Comparison of ENCODE assay signal across 20 cellular contexts in genomic region chr5:121758640-121759039, GRCh38.
DNase-seq lines count a peak whose midpoint lies in the region; ATAC-seq, FAIRE-seq and TF ChIP-seq lines count a peak whose summit lies in the region.
"Had no signal": no experiment of that assay in that cellular context is flagged by ENCODE, and none has a peak within 500 bp of the region (broad histone marks: within the 10 kb centered on the region; RNA-seq: fewer than 3 reads in every experiment).

No MANE protein-coding gene starts in this region.

- H3K27ac ChIP-seq in H1 (ENCODE audit: low read depth, low read length) (no peak overlapping the region), neural progenitor cell (no peak overlapping the region)
- H3K27ac ChIP-seq: BLaER1, RWPE1 had no signal

- peaks cover 9% of the 10 kb centered on the region for H3K4me1 Mint-ChIP-seq in neural progenitor cell
- H3K4me1 Mint-ChIP-seq in activated T-cell treated with anti-CD3 and anti-CD28 coated beads, Interleukin-2, amount 50 U/mL, for 24 hours (ENCODE audit: low read depth): no peaks in the 10 kb centered on the region

- H2BK15ac ChIP-seq in H1 (ENCODE audit: low read length): no peak overlapping the region

- peak; percentile 44 for DNase-seq in NCI-H2227 (lab: John Stamatoyannopoulos, UW; ENCODE audit: unreplicated experiment)
- no peak for DNase-seq in NCI-H2227 treated with DMSO at 0.1 percent for 48 hours (lab: John Stamatoyannopoulos, UW)
- peak; percentile 6 for DNase-seq in NCI-H524 treated with DMSO at 0.1 percent for 48 hours (lab: John Stamatoyannopoulos, UW)
- DNase-seq in H1 (ENCODE audit: low read depth in 1 of 2, low spot score in 2 of 2): no peak
- peak; percentile 72 for DNase-seq in neural progenitor cell (ENCODE audit: low spot score)
- no peak for DNase-seq in activated T-cell treated with anti-CD3 and anti-CD28 coated beads, Interleukin-2, amount 50 U/mL, for 24 hours
- DNase-seq in left colon: no peak
- DNase-seq in activated CD4-positive, alpha-beta T cell treated with anti-CD3 and anti-CD28 coated beads, Interleukin-2, amount 50 U/mL, for 48 hours: no peak
- DNase-seq: 8988T, DMS153, EL, HFFc6, NCI-H1436 treated with DMSO at 0.1 percent for 48 hours, NCI-H2081, NCI-H510A treated with DMSO at 0.1 percent for 48 hours, PC-3 had no signal

- no peak for TF ChIP-seq CTCF in H1 (IDR thresholded peaks at IDR 0.05; ENCODE audit: control extremely low read depth in 1 of 3, insufficient read depth in 1 of 3, low read depth in 1 of 3, low read length in 3 of 3)
- TF ChIP-seq CTCF in neural progenitor cell (IDR thresholded peaks at IDR 0.05): no peak

- H3K4me1 ChIP-seq in H1 (replicated peaks in 1 of 4; ENCODE audit: control insufficient read depth in 3 of 4, insufficient read depth in 4 of 4, low read length in 3 of 4): no peaks in the 10 kb centered on the region
- H3K4me1 ChIP-seq in neural progenitor cell: peaks cover 15% of the 10 kb centered on the region
- H3K4me1 ChIP-seq: BLaER1 had no signal

- H3K36me3 ChIP-seq in H1 (ENCODE audit: control insufficient read depth in 2 of 4, insufficient read depth in 4 of 4, low read length in 3 of 4): no peaks in the 10 kb centered on the region
- no peaks in the 10 kb centered on the region for H3K36me3 ChIP-seq in neural progenitor cell
- H3K36me3 ChIP-seq: BLaER1 had no signal

- ATAC-seq in left colon: no peak
- ATAC-seq: PC-3 had no signal

- H2AFZ ChIP-seq in H1 (ENCODE audit: low read length) (no peak overlapping the region), neural progenitor cell (replicated peaks) (no peak overlapping the region)

- TF ChIP-seq POLR2A in H1 (IDR thresholded peaks at IDR 0.05; ENCODE audit: control extremely low read depth in 1 of 2, low read depth in 2 of 2, low read length in 2 of 2): no peak

- no peak overlapping the region for H2BK20ac ChIP-seq in H1 (ENCODE audit: low read length)

- H3K27me3 ChIP-seq in H1 (replicated peaks in 1 of 4; ENCODE audit: control insufficient read depth in 3 of 4, extremely low read depth in 1 of 4, insufficient read depth in 3 of 4, low read length in 3 of 4): no peaks in the 10 kb centered on the region
- H3K27me3 ChIP-seq in neural progenitor cell: no peaks in the 10 kb centered on the region
- H3K27me3 ChIP-seq: BLaER1 had no signal

- H3F3A ChIP-seq in neural progenitor cell (ENCODE audit: low read depth): peaks cover 3% of the 10 kb centered on the region

- no peak overlapping the region for H4K8ac ChIP-seq in H1 (ENCODE audit: extremely low read depth, insufficient read depth, low read length)

- H3K23ac ChIP-seq in H1 (ENCODE audit: insufficient read length): no peak overlapping the region

- no peaks in the 10 kb centered on the region for H3K79me1 ChIP-seq in H1 (ENCODE audit: low read depth, low read length)

- H3K56ac ChIP-seq in H1 (replicated peaks; ENCODE audit: insufficient read length, low read depth, low read length): no peak overlapping the region

- CTCF ChIA-PET in H1 (lab: Charles Lee; ENCODE audit: partially characterized antibody): no interaction called here

- no peak overlapping the region for H2AK5ac ChIP-seq in H1 (ENCODE audit: low read depth, low read length)

- no peak overlapping the region for H3K4me3 Mint-ChIP-seq in neural progenitor cell
- no peak overlapping the region for H3K4me3 Mint-ChIP-seq in activated T-cell treated with anti-CD3 and anti-CD28 coated beads, Interleukin-2, amount 50 U/mL, for 24 hours
- H3K4me3 Mint-ChIP-seq: HFFc6 had no signal

- no peaks in the 10 kb centered on the region for H3K23me2 ChIP-seq in H1 (ENCODE audit: low read depth, low read length)

- TF ChIP-seq RAD21 in H1 (IDR thresholded peaks at IDR 0.05 in 1 of 2, conservative IDR thresholded peaks at IDR 0.05 in 1 of 2; ENCODE audit: low read depth in 2 of 2, low read length in 2 of 2): no peak

- H3K9me3 ChIP-seq in H1 (ENCODE audit: insufficient read depth in 2 of 2, low read depth in 1 of 2, low read length in 1 of 2) (no peaks in the 10 kb centered on the region), neural progenitor cell (ENCODE audit: low read depth) (no peaks in the 10 kb centered on the region)
- H3K9me3 ChIP-seq: BLaER1 had no signal

- H2BK120ac ChIP-seq in H1 (replicated peaks; ENCODE audit: low read depth, low read length): no peak overlapping the region

- no peak overlapping the region for H3K14ac ChIP-seq in H1 (ENCODE audit: insufficient read length)

- H3K4me3 ChIP-seq in H1 (ENCODE audit: extremely low read depth in 1 of 4, insufficient read depth in 2 of 4, low read depth in 3 of 4, low read length in 4 of 4) (no peak overlapping the region), neural progenitor cell (no peak overlapping the region)
- H3K4me3 ChIP-seq: BLaER1 had no signal

- 88% methylated on average over 5 of the region's 5 CpGs; no CpG with 5 or more reads in 1 of the 2 experiments for WGBS in H1 (ENCODE audit: extremely low coverage in 1 of 2, insufficient coverage in 1 of 2, insufficient read length in 1 of 2, insufficient replicate concordance in 2 of 2, low coverage in 1 of 2, low lambda C conversion rate in 2 of 2, missing lambda C conversion rate in 1 of 2), 2 experiments

- H3K27ac Mint-ChIP-seq in neural progenitor cell: no peak overlapping the region
- H3K27ac Mint-ChIP-seq in activated T-cell treated with anti-CD3 and anti-CD28 coated beads, Interleukin-2, amount 50 U/mL, for 24 hours: no peak overlapping the region
- H3K27ac Mint-ChIP-seq: HFFc6 had no signal

- intact Hi-C loops in left colon (cut with DNase I, micrococcal nuclease): no loop called here

- no peak overlapping the region for H2BK5ac ChIP-seq in H1 (ENCODE audit: low read depth, low read length)

- no peak overlapping the region for H3K18ac ChIP-seq in H1 (ENCODE audit: extremely low read depth, low read length)

- H4K91ac ChIP-seq in H1 (replicated peaks; ENCODE audit: insufficient read length, low read length): no peak overlapping the region

- no peak overlapping the region for H2BK12ac ChIP-seq in H1 (ENCODE audit: low read depth, low read length)

- no peaks in the 10 kb centered on the region for H4K20me1 ChIP-seq in H1 (replicated peaks in 1 of 2; ENCODE audit: control insufficient read depth in 1 of 2, insufficient read depth in 2 of 2, low read length in 2 of 2)
- no peaks in the 10 kb centered on the region for H4K20me1 ChIP-seq in neural progenitor cell (ENCODE audit: low read depth)
- H4K20me1 ChIP-seq: BLaER1 had no signal

- TF ChIP-seq EP300 in H1 (IDR thresholded peaks at IDR 0.05; ENCODE audit: borderline replicate concordance in 1 of 2, low read depth in 2 of 2, low read length in 2 of 2): no peak

- no peaks in the 10 kb centered on the region for H3K9me3 Mint-ChIP-seq in neural progenitor cell
- H3K9me3 Mint-ChIP-seq in activated T-cell treated with anti-CD3 and anti-CD28 coated beads, Interleukin-2, amount 50 U/mL, for 24 hours: no peaks in the 10 kb centered on the region

- no peak overlapping the region for H4K5ac ChIP-seq in H1 (ENCODE audit: insufficient read length, low read depth, low read length)

- H3K36me3 Mint-ChIP-seq in neural progenitor cell: no peaks in the 10 kb centered on the region
- H3K36me3 Mint-ChIP-seq in activated T-cell treated with anti-CD3 and anti-CD28 coated beads, Interleukin-2, amount 50 U/mL, for 24 hours (ENCODE audit: low read depth): no peaks in the 10 kb centered on the region

- H3K9ac ChIP-seq in H1 (replicated peaks in 1 of 4; ENCODE audit: extremely low read depth in 1 of 4, low read depth in 3 of 4, low read length in 3 of 4) (no peak overlapping the region), neural progenitor cell (no peak overlapping the region)
- H3K9ac ChIP-seq: BLaER1 had no signal

- no peaks in the 10 kb centered on the region for H3K27me3 Mint-ChIP-seq in neural progenitor cell (ENCODE audit: insufficient read depth, low read depth)
- no peaks in the 10 kb centered on the region for H3K27me3 Mint-ChIP-seq in activated T-cell treated with anti-CD3 and anti-CD28 coated beads, Interleukin-2, amount 50 U/mL, for 24 hours

- no peaks in the 10 kb centered on the region for H3K79me2 ChIP-seq in H1 (ENCODE audit: control insufficient read depth in 1 of 2, insufficient read depth in 2 of 2, low read length in 2 of 2)
- no peaks in the 10 kb centered on the region for H3K79me2 ChIP-seq in neural progenitor cell (ENCODE audit: low read depth)

- POLR2A ChIA-PET in H1 (lab: Charles Lee; ENCODE audit: partially characterized antibody): no interaction called here

- H3K4me2 ChIP-seq in H1 (ENCODE audit: insufficient read depth in 1 of 2, low read depth in 2 of 2, low read length in 2 of 2) (no peak overlapping the region), neural progenitor cell (peak overlapping the region; percentile 15)
- H3K4me2 ChIP-seq: BLaER1 had no signal

- peak; percentile 7 for FAIRE-seq in H1 (lab: Jason Lieb, UNC)
- FAIRE-seq: H54, HTR-8/SVneo had no signal

- no peak overlapping the region for H3K4ac ChIP-seq in H1 (replicated peaks; ENCODE audit: insufficient read length, low read depth, low read length)

TF ChIP-seq in H1, 55 proteins besides CTCF, POLR2A, EP300 and RAD21:
- TF ChIP-seq HDAC2 (IDR thresholded peaks at IDR 0.05; ENCODE audit: borderline replicate concordance in 1 of 2, low read depth in 2 of 2, low read length in 2 of 2) (no peak), POLR2AphosphoS5 (IDR thresholded peaks at IDR 0.05; ENCODE audit: low read depth, low read length) (no peak), NANOG (IDR thresholded peaks at IDR 0.05; ENCODE audit: insufficient read depth, low read depth, low read length, poor library complexity, severe bottlenecking) (no peak), BACH1 (IDR thresholded peaks at IDR 0.05; ENCODE audit: low read length) (no peak), JUN (IDR thresholded peaks at IDR 0.05; ENCODE audit: low read depth, low read length) (no peak), CREB1 (IDR thresholded peaks at IDR 0.05) (no peak), ZNF274 (IDR thresholded peaks at IDR 0.05; ENCODE audit: borderline replicate concordance, extremely low read depth, low read length) (no peak), CEBPB (IDR thresholded peaks at IDR 0.05; ENCODE audit: low read depth, low read length) (no peak)
- TF ChIP-seq, protein P1, sequence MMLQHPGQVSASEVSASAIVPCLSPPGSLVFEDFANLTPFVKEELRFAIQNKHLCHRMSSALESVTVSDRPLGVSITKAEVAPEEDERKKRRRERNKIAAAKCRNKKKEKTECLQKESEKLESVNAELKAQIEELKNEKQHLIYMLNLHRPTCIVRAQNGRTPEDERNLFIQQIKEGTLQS (IDR thresholded peaks at IDR 0.05; ENCODE audit: insufficient read depth, low read depth, low read length): no peak
TF ChIP-seq in H1: peak in this region for 0.

Comparison
In these comparisons a context has a peak if more than half of its experiments do, and no peak if none do; other contexts are left out.
1. DNase-seq: peak in NCI-H2227 (single experiment), NCI-H524 treated with DMSO at 0.1 percent for 48 hours (single experiment) and neural progenitor cell (single experiment); none in NCI-H2227 treated with DMSO at 0.1 percent for 48 hours (single experiment), H1 (0 of 2), activated T-cell treated with anti-CD3 and anti-CD28 coated beads, Interleukin-2, amount 50 U/mL, for 24 hours (single experiment), left colon (0 of 2) and activated CD4-positive, alpha-beta T cell treated with anti-CD3 and anti-CD28 coated beads, Interleukin-2, amount 50 U/mL, for 48 hours (0 of 2).